Comparison of ENCODE assay signal across 2 cellular contexts in the genomic region with DNA sequence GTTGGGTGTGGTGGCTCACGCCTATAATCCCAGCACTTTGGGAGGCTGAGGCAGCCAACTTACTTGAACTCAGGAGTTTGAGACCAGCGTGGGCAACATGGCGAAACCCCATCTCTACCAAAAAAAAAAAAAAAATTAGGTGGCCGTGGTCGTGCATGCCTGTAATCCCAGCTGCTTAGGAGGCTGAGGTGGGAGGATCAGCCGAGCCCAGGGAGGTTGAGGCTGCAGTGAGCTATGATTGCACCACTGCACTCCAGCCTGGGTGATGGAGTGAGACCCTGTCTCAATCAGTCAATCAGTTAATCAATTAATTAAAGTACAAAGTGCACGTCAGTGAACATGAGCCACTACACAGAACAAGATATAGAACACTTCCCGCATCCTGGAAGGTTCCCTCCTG. TPM values are rescaled to one million over a fixed set of nuclear protein-coding genes. Genes with fewer than 3 reads are reported as not detected.
"Had no signal": no experiment of that assay in that cellular context is flagged by ENCODE, and none has a peak within 500 bp of the region (broad histone marks: within the 10 kb centered on the region; RNA-seq: fewer than 3 reads in every experiment).

No MANE protein-coding gene starts in this region.

RNA-seq across cellular contexts. Expression of a gene that starts 21.0 kb away (rescaled TPM):
- total RNA-seq: activated T-helper 1 cell treated with anti-CD3 and anti-CD28 coated beads, Interleukin-12 subunit alpha, Interleukin-12 subunit beta, Interleukin-2, Interleukin-4 antibody, amounts not matched to agents 30 ng/mL and 10 ng/mL and 1 ng/mL, durations not matched to agents 14 hours and 24 hours and 36 hours; SJCRH30 had no signal
